ENCODE assay signal across 8 cellular contexts in genomic region chr1:116574581-116575291, GRCh38. TPM values are rescaled to one million over a fixed set of nuclear protein-coding genes. Genes with fewer than 3 reads are reported as not detected.
DNase-seq lines count a peak whose midpoint lies in the region; ATAC-seq and TF ChIP-seq lines count a peak whose summit lies in the region.

No MANE protein-coding gene starts in this region.

- intact Hi-C loops in Calu3 (cut with micrococcal nuclease; ENCODE audit: unreplicated experiment) = loop anchor here (1.0 to 5.0 kb wide), 4 partner anchors 98 to 483 kb away; no protein-coding TSS in a partner anchor

- no peaks in the 10 kb centered on the region for H3K9me3 Mint-ChIP-seq in Calu3 (ENCODE audit: low read depth, unreplicated experiment)
- H3K9me3 Mint-ChIP-seq in activated T-cell treated with anti-CD3 and anti-CD28 coated beads, Interleukin-2, amount 50 U/mL, for 72 hours = no peaks in the 10 kb centered on the region

- peak overlapping the region; percentile 0 for H3K9ac ChIP-seq in NT2/D1 (ENCODE audit: insufficient read length, low read depth)

- ATAC-seq in activated T-cell treated with anti-CD3 and anti-CD28 coated beads, Interleukin-2, amount 50 U/mL, for 72 hours (replicated peaks in 1 of 2) = no peak
- ATAC-seq in HG02885 (IDR thresholded peaks at IDR 0.05; ENCODE audit: poor library complexity, unreplicated experiment) = no peak

- H3K27me3 ChIP-seq in NT2/D1 (ENCODE audit: insufficient read depth, insufficient read length) = peaks cover 5% of the 10 kb centered on the region

- no TSS peak for BruUV-seq in Calu3 (replicated peaks; lab: Mats Ljungman, UMichigan)

- peaks cover 17% of the 10 kb centered on the region for H3K4me1 Mint-ChIP-seq in Calu3 (ENCODE audit: low read depth, unreplicated experiment)
- peaks cover 54% of the 10 kb centered on the region for H3K4me1 Mint-ChIP-seq in activated T-cell treated with anti-CD3 and anti-CD28 coated beads, Interleukin-2, amount 50 U/mL, for 72 hours (ENCODE audit: low read depth)

- CTCF ChIA-PET in Calu3 (lab: Charles Lee) = interaction anchor here (0.6 to 1.1 kb wide), 6 partner anchors 18 to 148 kb away, joined by 3 to 11 read pairs (median 3); no protein-coding TSS in a partner anchor

- TF ChIP-seq CTCF in Calu3 (IDR thresholded peaks at IDR 0.05; ENCODE audit: unreplicated experiment) (peak; percentile 41), fibroblast of pulmonary artery (IDR thresholded peaks at IDR 0.05; ENCODE audit: low read length, missing control alignments) (peak; percentile 94)

- H3K9me3 ChIP-seq in NT2/D1 (ENCODE audit: insufficient read depth, low read length) = no peaks in the 10 kb centered on the region

- H3K36me3 Mint-ChIP-seq in Calu3 (ENCODE audit: insufficient read depth, unreplicated experiment) = peaks cover 23% of the 10 kb centered on the region
- peaks cover 0 to 2% of the 10 kb centered on the region in 2 donors for H3K36me3 Mint-ChIP-seq in activated T-cell treated with anti-CD3 and anti-CD28 coated beads, Interleukin-2, amount 50 U/mL, for 72 hours (ENCODE audit: insufficient read depth in 2 of 2)

- peaks cover 28% of the 10 kb centered on the region for H3K36me3 ChIP-seq in NT2/D1 (ENCODE audit: insufficient read depth, insufficient read length, low read length)

- no peak overlapping the region for H3K27ac Mint-ChIP-seq in Calu3 (ENCODE audit: unreplicated experiment)
- no peak overlapping the region for H3K27ac Mint-ChIP-seq in activated T-cell treated with anti-CD3 and anti-CD28 coated beads, Interleukin-2, amount 50 U/mL, for 72 hours

- H3K4me1 ChIP-seq in NT2/D1 (ENCODE audit: insufficient read depth, insufficient read length) = peaks cover 18% of the 10 kb centered on the region

- H3K27me3 Mint-ChIP-seq in Calu3 (ENCODE audit: unreplicated experiment) = no peaks in the 10 kb centered on the region
- peaks cover 18% of the 10 kb centered on the region for H3K27me3 Mint-ChIP-seq in activated T-cell treated with anti-CD3 and anti-CD28 coated beads, Interleukin-2, amount 50 U/mL, for 72 hours (ENCODE audit: low read depth)

- DNase-seq in Calu3 (peak; percentile 50), HPDE6-E6E7 (ENCODE audit: extremely low spot score) (peak; percentile 73), NT2/D1 (ENCODE audit: low read depth, low spot score) (peak; percentile 70), fibroblast of pulmonary artery (ENCODE audit: low read depth) (peak; percentile 84), nucleus accumbens (lab: John Stamatoyannopoulos, UW) (peak in 38 of 56 donors; percentile 2 to 83 (median 36)), NCI-H1048 (lab: John Stamatoyannopoulos, UW) (no peak)
- DNase-seq in activated T-cell treated with anti-CD3 and anti-CD28 coated beads, Interleukin-2, amount 50 U/mL, for 72 hours = peak; percentile 61 to 66

- H3K4me3 Mint-ChIP-seq in Calu3 (ENCODE audit: low read depth, unreplicated experiment) = no peak overlapping the region
- peak overlapping the region in 1 of 2 donors; percentile 28 for H3K4me3 Mint-ChIP-seq in activated T-cell treated with anti-CD3 and anti-CD28 coated beads, Interleukin-2, amount 50 U/mL, for 72 hours

- H3K4me3 ChIP-seq in NT2/D1 (ENCODE audit: insufficient read length, low read depth) (no peak overlapping the region), fibroblast of pulmonary artery (replicated peaks; ENCODE audit: low read depth, low read length) (no peak overlapping the region)

RNA-seq across cellular contexts. Expression of gene CD58, which starts 3.9 kb away (rescaled TPM):
- 18.9 and 22.9 TPM in 2 replicates for total RNA-seq in Calu3 (2022)
- total RNA-seq in activated T-cell treated with anti-CD3 and anti-CD28 coated beads, Interleukin-2, amount 50 U/mL, for 72 hours = 10 to 100 TPM; 15.4 to 32.7 TPM
